In genomic region chr21:46366561-46366960, GRCh38 we compare ENCODE assay signal across 20 cellular contexts. TPM values are rescaled to one million over a fixed set of nuclear protein-coding genes. Genes with fewer than 3 reads are reported as not detected.
DNase-seq lines count a peak whose midpoint lies in the region; ATAC-seq, FAIRE-seq and TF ChIP-seq lines count a peak whose summit lies in the region.
"Had no signal": no experiment of that assay in that cellular context is flagged by ENCODE, and none has a peak within 500 bp of the region (broad histone marks: within the 10 kb centered on the region; RNA-seq: fewer than 3 reads in every experiment).

No MANE protein-coding gene starts in this region.

- H3K4me1 ChIP-seq in OCI-LY7 (ENCODE audit: insufficient read depth, low read length, poor library complexity, severe bottlenecking) (no peaks in the 10 kb centered on the region), endothelial cell of umbilical vein (ENCODE audit: control insufficient read depth, extremely low read depth, insufficient read depth, low read length) (no peaks in the 10 kb centered on the region), gastrocnemius medialis (peaks cover 34 to 55% of the 10 kb centered on the region in 2 donors)
- H3K4me1 ChIP-seq: BE2C, Caco-2 had no signal

- H3K9me3 ChIP-seq in OCI-LY7 (ENCODE audit: low read length) (no peaks in the 10 kb centered on the region), endothelial cell of umbilical vein (replicated peaks; ENCODE audit: control insufficient read depth, insufficient read depth, low read length) (no peaks in the 10 kb centered on the region), gastrocnemius medialis (no peaks in the 10 kb centered on the region)
- H3K9me3 ChIP-seq: BE2C, Caco-2 had no signal

- CTCF ChIA-PET in OCI-LY7 (lab: Charles Lee; ENCODE audit: unreplicated experiment) (no interaction called here), endothelial cell of umbilical vein (lab: Charles Lee) (no interaction called here)

- H3K79me2 ChIP-seq in OCI-LY7 (ENCODE audit: insufficient read depth, low read depth, low read length) = peaks cover 10% of the 10 kb centered on the region; the same call in 1 of the 2 replicates
- H3K79me2 ChIP-seq in endothelial cell of umbilical vein (ENCODE audit: control insufficient read depth, insufficient read depth, low read length) = peaks cover 3% of the 10 kb centered on the region

- H3K27ac ChIP-seq in OCI-LY7 (ENCODE audit: low read depth, low read length, poor library complexity, severe bottlenecking) (no peak overlapping the region), endothelial cell of umbilical vein (ENCODE audit: insufficient read depth, low read depth, low read length) (no peak overlapping the region), gastrocnemius medialis (peak overlapping the region; percentile 97 to 99 (median 98))
- H3K27ac ChIP-seq: HL-60 had no signal

- peaks cover 93% of the 10 kb centered on the region for H3K36me3 ChIP-seq in OCI-LY7 (ENCODE audit: insufficient read depth, low read length)
- H3K36me3 ChIP-seq in endothelial cell of umbilical vein (ENCODE audit: control insufficient read depth in 2 of 2, extremely low read depth in 1 of 2, insufficient read depth in 2 of 2, low read length in 2 of 2) = peaks cover 4 to 15% of the 10 kb centered on the region in 2 experiments
- peaks cover 4 to 74% of the 10 kb centered on the region in 2 donors for H3K36me3 ChIP-seq in gastrocnemius medialis

- POLR2A ChIA-PET in OCI-LY7 (lab: Charles Lee) = no interaction called here
- POLR2A ChIA-PET in endothelial cell of umbilical vein (lab: Charles Lee) = no interaction called here

- BruUV-seq in OCI-LY7 (replicated peaks; lab: Mats Ljungman, UMichigan) (TSS peak; percentile 83), endothelial cell of umbilical vein (replicated peaks; lab: Mats Ljungman, UMichigan) (TSS peak; percentile 63)

- no peaks in the 10 kb centered on the region for H4K20me1 ChIP-seq in OCI-LY7 (ENCODE audit: insufficient read depth, low read length)
- no peaks in the 10 kb centered on the region for H4K20me1 ChIP-seq in endothelial cell of umbilical vein (replicated peaks; ENCODE audit: control insufficient read depth, extremely low read depth, insufficient read depth, low read length)

- no peak for FAIRE-seq in endothelial cell of umbilical vein (lab: Jason Lieb, UNC)
- FAIRE-seq: D721Med, G401.6, GM12891, GM18507 had no signal

- no peak overlapping the region for H3K4me2 ChIP-seq in OCI-LY7 (ENCODE audit: low read length)
- no peak overlapping the region for H3K4me2 ChIP-seq in endothelial cell of umbilical vein (ENCODE audit: insufficient read depth, low read length)

- H3K27me3 ChIP-seq in endothelial cell of umbilical vein (ENCODE audit: control insufficient read depth in 2 of 2, insufficient read depth in 2 of 2, low read length in 2 of 2) (no peaks in the 10 kb centered on the region), gastrocnemius medialis (no peaks in the 10 kb centered on the region)
- H3K27me3 ChIP-seq: BE2C had no signal

- in situ Hi-C loops in gastrocnemius medialis (cut with MboI; ENCODE audit: low sequenced_read_pairs in 4 of 4) = no loop called here

- dilution Hi-C loops in endothelial cell of umbilical vein (cut with MboI; ENCODE audit: extremely low pct_ligation_motif_present, low sequenced_read_pairs) = no loop called here

- H3K9ac ChIP-seq in endothelial cell of umbilical vein (replicated peaks; ENCODE audit: extremely low read depth, insufficient read depth, low read length) = no peak overlapping the region

- no peaks in the 10 kb centered on the region for H3K9me2 ChIP-seq in OCI-LY7 (ENCODE audit: insufficient read depth, low read length)

- H3K9me1 ChIP-seq in endothelial cell of umbilical vein (replicated peaks; ENCODE audit: control insufficient read depth, extremely low read depth, insufficient read depth, low read length) = no peaks in the 10 kb centered on the region

- DNase-seq in cardiac septum (ENCODE audit: low spot score) = peak; percentile 53
- DNase-seq in Right ventricle myocardium inferior (ENCODE audit: missing footprints) = no peak
- DNase-seq in OCI-LY7 (ENCODE audit: low spot score) = no peak
- no peak for DNase-seq in endothelial cell of umbilical vein (ENCODE audit: low read depth, low spot score)
- no peak for DNase-seq in gastrocnemius medialis
- no peak for DNase-seq in RPMI8226
- DNase-seq: ACHN; BE2C; C1 segment of cervical spinal cord; Caco-2; CD4-positive, CD25-positive, alpha-beta regulatory T cell; GOT3; H7 had no signal

- TF ChIP-seq POLR2A in endothelial cell of umbilical vein (IDR thresholded peaks at IDR 0.05; ENCODE audit: low read depth, low read length) (no peak), gastrocnemius medialis (IDR thresholded peaks at IDR 0.05) (no peak)

- intact Hi-C loops in cardiac septum (cut with DNase I) (no loop called here), Right ventricle myocardium inferior (cut with DNase I) (no loop called here), OCI-LY7 (cut with micrococcal nuclease; ENCODE audit: unreplicated experiment) (no loop called here), endothelial cell of umbilical vein (cut with micrococcal nuclease) (no loop called here), gastrocnemius medialis (cut with DNase I; ENCODE audit: low total_unique reads) (no loop called here)

- H2AFZ ChIP-seq in OCI-LY7 (ENCODE audit: low read length) = no peak overlapping the region
- H2AFZ ChIP-seq in endothelial cell of umbilical vein (ENCODE audit: low read depth, low read length) = no peak overlapping the region

- TF ChIP-seq CTCF in OCI-LY7 (conservative IDR thresholded peaks at IDR 0.05; ENCODE audit: low read length) (no peak), endothelial cell of umbilical vein (IDR thresholded peaks at IDR 0.05; ENCODE audit: extremely low read depth in 1 of 2, insufficient read depth in 1 of 2, low read depth in 1 of 2, low read length in 2 of 2) (no peak), gastrocnemius medialis (IDR thresholded peaks at IDR 0.05 in 4 of 5, conservative IDR thresholded peaks at IDR 0.05 in 1 of 5) (no peak)

- H3K4me3 ChIP-seq in OCI-LY7 (ENCODE audit: low read depth, low read length, poor library complexity, severe bottlenecking) (no peak overlapping the region), endothelial cell of umbilical vein (replicated peaks in 1 of 3; ENCODE audit: insufficient read depth in 1 of 3, low read depth in 1 of 3, low read length in 3 of 3) (no peak overlapping the region), gastrocnemius medialis (no peak overlapping the region)

- ATAC-seq in Right ventricle myocardium inferior = no peak
- no peak for ATAC-seq in gastrocnemius medialis
- ATAC-seq in HG03460 (IDR thresholded peaks at IDR 0.05; ENCODE audit: unreplicated experiment) = no peak
- ATAC-seq in HG02885 (IDR thresholded peaks at IDR 0.05; ENCODE audit: poor library complexity, unreplicated experiment) = no peak

TF ChIP-seq in endothelial cell of umbilical vein, 7 proteins besides CTCF, POLR2A, EP300 and RAD21:
- TF ChIP-seq MAX (IDR thresholded peaks at IDR 0.05; ENCODE audit: insufficient read depth, insufficient read length) (no peak), MYC (IDR thresholded peaks at IDR 0.05; ENCODE audit: low read depth, low read length) (no peak), POLR2AphosphoS5 (IDR thresholded peaks at IDR 0.05; ENCODE audit: insufficient read depth, low read depth, low read length) (no peak), FOS (IDR thresholded peaks at IDR 0.05; ENCODE audit: borderline replicate concordance, insufficient read depth, low read length) (no peak), JUN (IDR thresholded peaks at IDR 0.05; ENCODE audit: borderline replicate concordance, insufficient read depth, insufficient read length, low read depth) (no peak), EZH2 (IDR thresholded peaks at IDR 0.05; ENCODE audit: borderline replicate concordance, low read depth, low read length, severe bottlenecking) (no peak), GATA2 (IDR thresholded peaks at IDR 0.05; ENCODE audit: insufficient read depth, insufficient read length, low read depth, low read length) (no peak)

RNA-seq across cellular contexts. Expression of gene PCNT, which starts 42.6 kb away (rescaled TPM):
- total RNA-seq in cardiac septum = 21.0 TPM
- 27.3 TPM for total RNA-seq in Right ventricle myocardium inferior
- total RNA-seq in OCI-LY7 (2014; rRNA removed; shearing (Covaris generic)) = 41.5 and 48.4 TPM in 2 replicates
- total RNA-seq in OCI-LY7 (2022) = 75.8 and 84.1 TPM in 2 replicates
- 38.5 and 49.5 TPM in 2 replicates for total RNA-seq in endothelial cell of umbilical vein
- 9.5 and 9.6 TPM in 2 replicates for polyA plus RNA-seq in endothelial cell of umbilical vein
- polyA plus RNA-seq in endothelial cell of umbilical vein (2011; cell fraction: cytosol; rRNA removed) = 11.7 and 13.9 TPM in 2 replicates
- polyA plus RNA-seq in endothelial cell of umbilical vein (2011; cell fraction: nucleus; rRNA removed) = 71.0 and 95.6 TPM in 2 replicates
- polyA plus RNA-seq in endothelial cell of umbilical vein (2012) = 13.5 and 18.4 TPM in 2 replicates
- polyA minus RNA-seq in endothelial cell of umbilical vein = 44.0 and 55.1 TPM in 2 replicates
- polyA minus RNA-seq in endothelial cell of umbilical vein (2011; cell fraction: cytosol; rRNA and poly(A)+ RNA removed) = 16.3 TPM
- polyA minus RNA-seq in endothelial cell of umbilical vein (2011; cell fraction: nucleus; rRNA and poly(A)+ RNA removed) = 33.8 and 34.3 TPM in 2 replicates
- 100 to 1,000 TPM; 200 to 431 (median 290) TPM for total RNA-seq in gastrocnemius medialis

RNA-seq across cellular contexts. Expression of gene C21orf58, which starts 42.9 kb away (rescaled TPM):
- total RNA-seq in cardiac septum (1.4 TPM), Right ventricle myocardium inferior (1.2 TPM), OCI-LY7 (2022) (141 and 172 TPM in 2 replicates), endothelial cell of umbilical vein (19.3 and 24.3 TPM in 2 replicates), gastrocnemius medialis (1 to 10 TPM in 1 of 4 donors, under 1 TPM in 3; 0.44 to 1.6 (median 0.74) TPM)
- 102 and 112 TPM in 2 replicates for total RNA-seq in OCI-LY7 (2014; rRNA removed; shearing (Covaris generic))
- 6.0 and 7.4 TPM in 2 replicates for polyA plus RNA-seq in endothelial cell of umbilical vein
- 4.5 and 5.7 TPM in 2 replicates for polyA plus RNA-seq in endothelial cell of umbilical vein (2011; cell fraction: cytosol; rRNA removed)
- 33.4 and 39.1 TPM in 2 replicates for polyA plus RNA-seq in endothelial cell of umbilical vein (2011; cell fraction: nucleus; rRNA removed)
- 2.1 and 3.8 TPM in 2 replicates for polyA plus RNA-seq in endothelial cell of umbilical vein (2012)
- polyA minus RNA-seq in endothelial cell of umbilical vein = 7.3 and 8.3 TPM in 2 replicates
- 16.8 TPM for polyA minus RNA-seq in endothelial cell of umbilical vein (2011; cell fraction: cytosol; rRNA and poly(A)+ RNA removed)
- 14.3 and 20.3 TPM in 2 replicates for polyA minus RNA-seq in endothelial cell of umbilical vein (2011; cell fraction: nucleus; rRNA and poly(A)+ RNA removed)

Comparison
In these comparisons a context has a peak if more than half of its experiments do, and no peak if none do; other contexts are left out.
1. H3K27ac ChIP-seq: peak in gastrocnemius medialis (4 of 4); none in OCI-LY7 (single experiment) and endothelial cell of umbilical vein (single experiment).